Comparison of ENCODE assay signal across 9 cellular contexts in the genomic region with DNA sequence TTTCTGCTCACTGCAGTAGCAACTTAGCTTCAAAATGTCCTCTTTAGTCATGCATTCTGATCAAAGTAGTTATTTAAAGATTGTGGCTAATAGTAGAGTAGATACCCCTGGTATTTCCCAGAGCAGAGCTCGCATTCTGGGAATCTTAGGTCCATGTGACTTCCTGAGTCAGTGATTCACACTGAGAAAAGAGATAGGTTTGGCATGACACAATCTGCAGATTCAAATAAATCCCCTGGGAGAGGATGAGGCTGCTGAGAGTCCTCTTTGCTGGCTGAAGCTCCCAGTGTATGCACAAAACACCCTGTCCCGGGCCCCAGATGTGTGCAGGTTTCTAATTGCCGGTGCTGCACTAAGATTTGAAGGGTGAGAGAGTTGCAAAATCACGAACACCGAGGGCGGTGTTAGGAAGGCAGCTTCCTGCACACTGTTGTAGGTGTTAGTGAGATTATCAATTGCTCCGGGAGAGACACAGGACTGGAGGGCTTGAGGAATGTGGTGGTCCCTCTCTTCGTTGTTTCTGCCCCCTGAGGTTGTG.
A peak's percentile ranks its signal among the peaks of the same experiment; 100 is the strongest.
DNase-seq lines count a peak whose midpoint lies in the region; ATAC-seq, FAIRE-seq and TF ChIP-seq lines count a peak whose summit lies in the region.
"Had no signal": no experiment of that assay in that cellular context is flagged by ENCODE, and none has a peak within 500 bp of the region (broad histone marks: within the 10 kb centered on the region; RNA-seq: fewer than 3 reads in every experiment).

No MANE protein-coding gene starts in this region.

- WGBS in small intestine, 3 donors: 23 to 35% (median 28%) methylated on average over 8 of the region's 8 CpGs

- peak; percentile 72 for ATAC-seq in GM21526 (IDR thresholded peaks at IDR 0.05; ENCODE audit: low FRiP score, unreplicated experiment)
- peak; percentile 72 for ATAC-seq in HG03457 (IDR thresholded peaks at IDR 0.05; ENCODE audit: unreplicated experiment)
- peak; percentile 38 for ATAC-seq in foreskin keratinocyte
- ATAC-seq: left lobe of liver had no signal

- no peak for TF ChIP-seq CTCF in foreskin keratinocyte (conservative IDR thresholded peaks at IDR 0.05)

- H3K27me3 ChIP-seq in foreskin keratinocyte: no peaks in the 10 kb centered on the region
- no peaks in the 10 kb centered on the region for H3K27me3 ChIP-seq in small intestine (ENCODE audit: control insufficient read depth in 2 of 2, insufficient read depth in 2 of 2, low read length in 2 of 2)

- H3K4me1 ChIP-seq in foreskin keratinocyte (no peaks in the 10 kb centered on the region), small intestine (ENCODE audit: control insufficient read depth in 2 of 2, insufficient read depth in 1 of 2, low read depth in 1 of 2, low read length in 1 of 2) (no peaks in the 10 kb centered on the region)

- H3K27ac ChIP-seq in foreskin keratinocyte (no peak overlapping the region), small intestine (ENCODE audit: low read depth in 1 of 2, low read length in 1 of 2) (no peak overlapping the region)

- DNase-seq in ELR (ENCODE audit: low read depth) (peak; percentile 3), foreskin keratinocyte (peak; percentile 18 to 32), NCI-H2081 (lab: John Stamatoyannopoulos, UW) (no peak), small intestine (no peak), UCSD-AML1 (lab: John Stamatoyannopoulos, UW; ENCODE audit: unreplicated experiment) (no peak), NOMO-1 treated with DMSO at 0.1 percent for 48 hours (lab: John Stamatoyannopoulos, UW; ENCODE audit: unreplicated experiment) (no peak)

- no peak overlapping the region for H3K4me3 ChIP-seq in small intestine (ENCODE audit: low read depth in 1 of 2, low read length in 2 of 2)

- no peaks in the 10 kb centered on the region for H3K9me3 ChIP-seq in small intestine (ENCODE audit: control insufficient read depth, low read depth)

- no peak for FAIRE-seq in small intestine (lab: Jason Lieb, UNC)

- no peaks in the 10 kb centered on the region for H3K36me3 ChIP-seq in small intestine (ENCODE audit: control insufficient read depth in 2 of 2, insufficient read depth in 2 of 2, low read length in 2 of 2)

Comparison
In these comparisons a context has a peak if more than half of its experiments do, and no peak if none do; other contexts are left out.
1. DNase-seq: peak in ELR (single experiment) and foreskin keratinocyte (2 of 2); none in NCI-H2081 (0 of 2), small intestine (single experiment), UCSD-AML1 (single experiment) and NOMO-1 treated with DMSO at 0.1 percent for 48 hours (single experiment).
2. Peak in every context shown above with its lines, with median percentiles within 50 percentile points of each other: ATAC-seq.